Comparison of ENCODE assay signal across 1 cellular context in genomic region chr4:37873383-37873782, GRCh38.
TF ChIP-seq lines count a peak whose summit lies in the region.

No MANE protein-coding gene starts in this region.

TF ChIP-seq in HepG2, 621 proteins besides CTCF, POLR2A, EP300 and RAD21 (continued from another document and continues in another):
- TF ChIP-seq HNF1A (IDR thresholded peaks at IDR 0.05; ENCODE audit: low read depth) = no peak
- TF ChIP-seq HNF1A (CRISPR knock-in tag; IDR thresholded peaks at IDR 0.05; ENCODE audit: borderline replicate concordance) = no peak
- TF ChIP-seq KAT8 (CRISPR knock-in tag; IDR thresholded peaks at IDR 0.05) = no peak
- no peak for TF ChIP-seq TGIF2 (CRISPR knock-in tag; IDR thresholded peaks at IDR 0.05)
- TF ChIP-seq BORCS8-MEF2B (CRISPR knock-in tag; IDR thresholded peaks at IDR 0.05) = no peak
- no peak for TF ChIP-seq DNMT3B (CRISPR knock-in tag; conservative IDR thresholded peaks at IDR 0.05)
- TF ChIP-seq, protein P1, sequence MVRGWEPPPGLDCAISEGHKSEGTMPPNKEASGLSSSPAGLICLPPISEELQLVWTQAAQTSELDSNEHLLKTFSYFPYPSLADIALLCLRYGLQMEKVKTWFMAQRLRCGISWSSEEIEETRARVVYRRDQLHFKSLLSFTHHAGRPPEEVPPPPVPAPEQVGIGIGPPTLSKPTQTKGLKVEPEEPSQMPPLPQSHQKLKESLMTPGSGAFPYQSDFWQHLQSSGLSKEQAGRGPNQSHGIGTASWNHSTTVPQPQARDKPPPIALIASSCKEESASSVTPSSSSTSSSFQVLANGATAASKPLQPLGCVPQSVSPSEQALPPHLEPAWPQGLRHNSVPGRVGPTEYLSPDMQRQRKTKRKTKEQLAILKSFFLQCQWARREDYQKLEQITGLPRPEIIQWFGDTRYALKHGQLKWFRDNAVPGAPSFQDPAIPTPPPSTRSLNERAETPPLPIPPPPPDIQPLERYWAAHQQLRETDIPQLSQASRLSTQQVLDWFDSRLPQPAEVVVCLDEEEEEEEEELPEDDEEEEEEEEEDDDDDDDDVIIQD (CRISPR knock-in tag; IDR thresholded peaks at IDR 0.05; ENCODE audit: low read depth) = 0 out of 2 replicates have a peak, but pooled peaks have one; percentile 31
- TF ChIP-seq NFATC3 (CRISPR knock-in tag; IDR thresholded peaks at IDR 0.05) = no peak
- TF ChIP-seq TIGD3 (CRISPR knock-in tag; IDR thresholded peaks at IDR 0.05; ENCODE audit: borderline replicate concordance) = no peak
- TF ChIP-seq, protein P2, sequence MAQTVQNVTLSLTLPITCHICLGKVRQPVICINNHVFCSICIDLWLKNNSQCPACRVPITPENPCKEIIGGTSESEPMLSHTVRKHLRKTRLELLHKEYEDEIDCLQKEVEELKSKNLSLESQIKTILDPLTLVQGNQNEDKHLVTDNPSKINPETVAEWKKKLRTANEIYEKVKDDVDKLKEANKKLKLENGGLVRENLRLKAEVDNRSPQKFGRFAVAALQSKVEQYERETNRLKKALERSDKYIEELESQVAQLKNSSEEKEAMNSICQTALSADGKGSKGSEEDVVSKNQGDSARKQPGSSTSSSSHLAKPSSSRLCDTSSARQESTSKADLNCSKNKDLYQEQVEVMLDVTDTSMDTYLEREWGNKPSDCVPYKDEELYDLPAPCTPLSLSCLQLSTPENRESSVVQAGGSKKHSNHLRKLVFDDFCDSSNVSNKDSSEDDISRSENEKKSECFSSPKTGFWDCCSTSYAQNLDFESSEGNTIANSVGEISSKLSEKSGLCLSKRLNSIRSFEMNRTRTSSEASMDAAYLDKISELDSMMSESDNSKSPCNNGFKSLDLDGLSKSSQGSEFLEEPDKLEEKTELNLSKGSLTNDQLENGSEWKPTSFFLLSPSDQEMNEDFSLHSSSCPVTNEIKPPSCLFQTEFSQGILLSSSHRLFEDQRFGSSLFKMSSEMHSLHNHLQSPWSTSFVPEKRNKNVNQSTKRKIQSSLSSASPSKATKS (CRISPR knock-in tag; IDR thresholded peaks at IDR 0.05) = no peak
- 0 out of 2 replicates have a peak, but pooled peaks have one; percentile 29 for TF ChIP-seq TCF7 (IDR thresholded peaks at IDR 0.05; ENCODE audit: low read depth)
- TF ChIP-seq SRF (IDR thresholded peaks at IDR 0.05; ENCODE audit: low read depth, low read length) = no peak
- TF ChIP-seq CHD4 (IDR thresholded peaks at IDR 0.05; ENCODE audit: borderline replicate concordance, low read length) = no peak
- TF ChIP-seq TCF7L2 (IDR thresholded peaks at IDR 0.05; ENCODE audit: low read depth, low read length) = no peak
- TF ChIP-seq NCOA1 (CRISPR knock-in tag; IDR thresholded peaks at IDR 0.05) = no peak
- TF ChIP-seq FLYWCH1 (CRISPR knock-in tag; IDR thresholded peaks at IDR 0.05) = no peak
- 0 out of 2 replicates have a peak, but pooled peaks have one; percentile 40 for TF ChIP-seq SAP130 (CRISPR knock-in tag; IDR thresholded peaks at IDR 0.05; ENCODE audit: low read depth)
- TF ChIP-seq THYN1 (CRISPR knock-in tag; IDR thresholded peaks at IDR 0.05; ENCODE audit: borderline replicate concordance, low read depth) = no peak
- no peak for TF ChIP-seq ZNF569 (CRISPR knock-in tag; IDR thresholded peaks at IDR 0.05; ENCODE audit: borderline replicate concordance)
- no peak for TF ChIP-seq ZNF296 (CRISPR knock-in tag; conservative IDR thresholded peaks at IDR 0.05)
- no peak for TF ChIP-seq HDAC1 (CRISPR knock-in tag; IDR thresholded peaks at IDR 0.05)
- no peak for TF ChIP-seq ZNF724P (CRISPR knock-in tag; IDR thresholded peaks at IDR 0.05; ENCODE audit: borderline replicate concordance)
- TF ChIP-seq MYC (CRISPR knock-in tag; IDR thresholded peaks at IDR 0.05; ENCODE audit: borderline replicate concordance) = no peak
- no peak for TF ChIP-seq FOXP1 (IDR thresholded peaks at IDR 0.05)
- 0 out of 2 replicates have a peak, but pooled peaks have one; percentile 10 for TF ChIP-seq FOXP1 (CRISPR knock-in tag; IDR thresholded peaks at IDR 0.05)
- no peak; the same call in 1 of the 2 replicates for TF ChIP-seq NFIC (IDR thresholded peaks at IDR 0.05; ENCODE audit: low read length)
- TF ChIP-seq ZNF546 (CRISPR knock-in tag; conservative IDR thresholded peaks at IDR 0.05) = no peak
- TF ChIP-seq HOXA9 (CRISPR knock-in tag; IDR thresholded peaks at IDR 0.05; ENCODE audit: borderline replicate concordance) = no peak
- no peak for TF ChIP-seq ZNF124 (CRISPR knock-in tag; IDR thresholded peaks at IDR 0.05)
- TF ChIP-seq MED1 (CRISPR knock-in tag; IDR thresholded peaks at IDR 0.05) = no peak
- peak; percentile 55; the same call in 1 of the 2 replicates for TF ChIP-seq RARA (CRISPR knock-in tag; IDR thresholded peaks at IDR 0.05)
- no peak for TF ChIP-seq ZNF484 (CRISPR knock-in tag; IDR thresholded peaks at IDR 0.05; ENCODE audit: borderline replicate concordance, low read depth)
- TF ChIP-seq, protein P3, sequence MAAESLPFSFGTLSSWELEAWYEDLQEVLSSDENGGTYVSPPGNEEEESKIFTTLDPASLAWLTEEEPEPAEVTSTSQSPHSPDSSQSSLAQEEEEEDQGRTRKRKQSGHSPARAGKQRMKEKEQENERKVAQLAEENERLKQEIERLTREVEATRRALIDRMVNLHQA (CRISPR knock-in tag; IDR thresholded peaks at IDR 0.05) = no peak
- TF ChIP-seq FOSL1 (CRISPR knock-in tag; IDR thresholded peaks at IDR 0.05; ENCODE audit: borderline replicate concordance) = peak; percentile 86
- TF ChIP-seq ZNF234 (CRISPR knock-in tag; conservative IDR thresholded peaks at IDR 0.05) = no peak
- TF ChIP-seq PLRG1 (conservative IDR thresholded peaks at IDR 0.05) = no peak
- TF ChIP-seq MIXL1 (CRISPR knock-in tag; IDR thresholded peaks at IDR 0.05) = 0 out of 2 replicates have a peak, but pooled peaks have one; percentile 15
- no peak for TF ChIP-seq ZNF720 (CRISPR knock-in tag; IDR thresholded peaks at IDR 0.05)
- no peak for TF ChIP-seq RFXAP (CRISPR knock-in tag; IDR thresholded peaks at IDR 0.05; ENCODE audit: borderline replicate concordance)
- TF ChIP-seq, protein P4, sequence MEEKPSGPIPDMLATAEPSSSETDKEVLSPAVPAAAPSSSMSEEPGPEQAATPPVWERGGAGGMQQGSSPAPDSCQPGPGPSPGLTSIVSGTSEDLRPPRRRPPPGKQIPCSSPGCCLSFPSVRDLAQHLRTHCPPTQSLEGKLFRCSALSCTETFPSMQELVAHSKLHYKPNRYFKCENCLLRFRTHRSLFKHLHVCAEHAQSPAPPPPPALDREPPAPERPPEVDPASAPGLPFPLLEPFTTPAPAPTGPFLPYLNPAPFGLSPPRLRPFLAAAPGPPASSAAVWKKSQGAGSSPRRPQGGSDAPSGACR (CRISPR knock-in tag; IDR thresholded peaks at IDR 0.05) = no peak
- no peak for TF ChIP-seq FOXA1 (IDR thresholded peaks at IDR 0.05)
- peak; percentile 67; the same call in 1 of the 2 replicates for TF ChIP-seq FOXA1 (CRISPR knock-in tag; IDR thresholded peaks at IDR 0.05)
- no peak for TF ChIP-seq AHR (CRISPR knock-in tag; IDR thresholded peaks at IDR 0.05)
- no peak for TF ChIP-seq FOXC1 (CRISPR knock-in tag; IDR thresholded peaks at IDR 0.05; ENCODE audit: borderline replicate concordance)
- TF ChIP-seq ZBTB7A (CRISPR knock-in tag; IDR thresholded peaks at IDR 0.05) = no peak
- peak; percentile 73 for TF ChIP-seq FOXA3 (CRISPR knock-in tag; IDR thresholded peaks at IDR 0.05)
- no peak for TF ChIP-seq ZNF317 (CRISPR knock-in tag; IDR thresholded peaks at IDR 0.05)
- no peak for TF ChIP-seq HOXA5 (CRISPR knock-in tag; IDR thresholded peaks at IDR 0.05)
- TF ChIP-seq SOX5 (CRISPR knock-in tag; IDR thresholded peaks at IDR 0.05; ENCODE audit: borderline replicate concordance) = peak; percentile 62; the same call in 1 of the 2 replicates
- no peak for TF ChIP-seq CBX2 (IDR thresholded peaks at IDR 0.05; ENCODE audit: low read depth, low read length)
- no peak for TF ChIP-seq CBX2 (CRISPR knock-in tag; IDR thresholded peaks at IDR 0.05; ENCODE audit: low read depth)
- TF ChIP-seq ZNF441 (CRISPR knock-in tag; IDR thresholded peaks at IDR 0.05; ENCODE audit: borderline replicate concordance) = no peak
- TF ChIP-seq TFDP1 (CRISPR knock-in tag; IDR thresholded peaks at IDR 0.05; ENCODE audit: borderline replicate concordance) = no peak
- TF ChIP-seq SOX13 (IDR thresholded peaks at IDR 0.05) = no peak
- TF ChIP-seq SOX13 (CRISPR knock-in tag; conservative IDR thresholded peaks at IDR 0.05 in 1 of 2, IDR thresholded peaks at IDR 0.05 in 1 of 2) = peak in 1 of 2 experiments; percentile 58; a peak in 1 of 4 replicates
- TF ChIP-seq ZNF562 (CRISPR knock-in tag; IDR thresholded peaks at IDR 0.05; ENCODE audit: borderline replicate concordance) = no peak
- TF ChIP-seq PRMT3 (CRISPR knock-in tag; IDR thresholded peaks at IDR 0.05; ENCODE audit: borderline replicate concordance, low read depth) = no peak
- no peak for TF ChIP-seq ZSCAN12 (CRISPR knock-in tag; IDR thresholded peaks at IDR 0.05)
- TF ChIP-seq ZNF670 (CRISPR knock-in tag; IDR thresholded peaks at IDR 0.05; ENCODE audit: borderline replicate concordance) = no peak
- no peak for TF ChIP-seq NR2F1 (CRISPR knock-in tag; IDR thresholded peaks at IDR 0.05)
- peak; percentile 51; the same call in 1 of the 2 replicates for TF ChIP-seq JUND (CRISPR knock-in tag; IDR thresholded peaks at IDR 0.05)
- peak; percentile 92 for TF ChIP-seq CEBPB (IDR thresholded peaks at IDR 0.05; ENCODE audit: borderline replicate concordance, low read depth, low read length)
- TF ChIP-seq CHCHD3 (CRISPR knock-in tag; IDR thresholded peaks at IDR 0.05) = no peak
- peak; percentile 73 for TF ChIP-seq FOSL2 (CRISPR knock-in tag; IDR thresholded peaks at IDR 0.05)
- TF ChIP-seq, protein P5, sequence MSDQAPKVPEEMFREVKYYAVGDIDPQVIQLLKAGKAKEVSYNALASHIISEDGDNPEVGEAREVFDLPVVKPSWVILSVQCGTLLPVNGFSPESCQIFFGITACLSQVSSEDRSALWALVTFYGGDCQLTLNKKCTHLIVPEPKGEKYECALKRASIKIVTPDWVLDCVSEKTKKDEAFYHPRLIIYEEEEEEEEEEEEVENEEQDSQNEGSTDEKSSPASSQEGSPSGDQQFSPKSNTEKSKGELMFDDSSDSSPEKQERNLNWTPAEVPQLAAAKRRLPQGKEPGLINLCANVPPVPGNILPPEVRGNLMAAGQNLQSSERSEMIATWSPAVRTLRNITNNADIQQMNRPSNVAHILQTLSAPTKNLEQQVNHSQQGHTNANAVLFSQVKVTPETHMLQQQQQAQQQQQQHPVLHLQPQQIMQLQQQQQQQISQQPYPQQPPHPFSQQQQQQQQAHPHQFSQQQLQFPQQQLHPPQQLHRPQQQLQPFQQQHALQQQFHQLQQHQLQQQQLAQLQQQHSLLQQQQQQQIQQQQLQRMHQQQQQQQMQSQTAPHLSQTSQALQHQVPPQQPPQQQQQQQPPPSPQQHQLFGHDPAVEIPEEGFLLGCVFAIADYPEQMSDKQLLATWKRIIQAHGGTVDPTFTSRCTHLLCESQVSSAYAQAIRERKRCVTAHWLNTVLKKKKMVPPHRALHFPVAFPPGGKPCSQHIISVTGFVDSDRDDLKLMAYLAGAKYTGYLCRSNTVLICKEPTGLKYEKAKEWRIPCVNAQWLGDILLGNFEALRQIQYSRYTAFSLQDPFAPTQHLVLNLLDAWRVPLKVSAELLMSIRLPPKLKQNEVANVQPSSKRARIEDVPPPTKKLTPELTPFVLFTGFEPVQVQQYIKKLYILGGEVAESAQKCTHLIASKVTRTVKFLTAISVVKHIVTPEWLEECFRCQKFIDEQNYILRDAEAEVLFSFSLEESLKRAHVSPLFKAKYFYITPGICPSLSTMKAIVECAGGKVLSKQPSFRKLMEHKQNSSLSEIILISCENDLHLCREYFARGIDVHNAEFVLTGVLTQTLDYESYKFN (CRISPR knock-in tag; conservative IDR thresholded peaks at IDR 0.05) = no peak
- TF ChIP-seq PAX8 (CRISPR knock-in tag; IDR thresholded peaks at IDR 0.05; ENCODE audit: borderline replicate concordance) = no peak
- no peak for TF ChIP-seq ZNF530 (CRISPR knock-in tag; IDR thresholded peaks at IDR 0.05; ENCODE audit: low read depth)
